ENCODE assay signal across 13 cellular contexts in genomic region chr12:114913871-114914801, GRCh38.
DNase-seq lines count a peak whose midpoint lies in the region; TF ChIP-seq lines count a peak whose summit lies in the region.
"Had no signal": no experiment of that assay in that cellular context is flagged by ENCODE, and none has a peak within 500 bp of the region (broad histone marks: within the 10 kb centered on the region; RNA-seq: fewer than 3 reads in every experiment).

No MANE protein-coding gene starts in this region.

- H2BK15ac ChIP-seq in mesenchymal stem cell (ENCODE audit: low read depth, poor library complexity, severe bottlenecking) = no peak overlapping the region

- H3K27ac Mint-ChIP-seq in glutamatergic neuron (ENCODE audit: unreplicated experiment) = no peak overlapping the region
- H3K27ac Mint-ChIP-seq: activated CD4-positive, alpha-beta T cell treated with anti-CD3 and anti-CD28 coated beads, Interleukin-2, amount 10 ng/mL, durations not matched to agents 24 days and 14 days had no signal

- no peak overlapping the region for H2AFZ ChIP-seq in ACC112 (ENCODE audit: low read length, unreplicated experiment)
- no peak overlapping the region for H2AFZ ChIP-seq in mesenchymal stem cell (ENCODE audit: low read depth, low read length)

- H2BK12ac ChIP-seq in mesenchymal stem cell (ENCODE audit: low read length in 2 of 2) = peak overlapping the region; percentile 18 to 67

- H4K91ac ChIP-seq in mesenchymal stem cell (ENCODE audit: low read length) = no peak overlapping the region

- no peak overlapping the region for H3K4me2 ChIP-seq in mesenchymal stem cell (ENCODE audit: low read length, poor library complexity, severe bottlenecking)

- H3K9ac ChIP-seq in mesenchymal stem cell (ENCODE audit: low read length) = peak overlapping the region; percentile 25

- H3K79me1 ChIP-seq in mesenchymal stem cell (replicated peaks; ENCODE audit: low read length, poor library complexity, severe bottlenecking) = no peaks in the 10 kb centered on the region

- peaks cover 2% of the 10 kb centered on the region for H3K27me3 Mint-ChIP-seq in glutamatergic neuron (ENCODE audit: unreplicated experiment)
- H3K27me3 Mint-ChIP-seq: activated CD4-positive, alpha-beta T cell treated with anti-CD3 and anti-CD28 coated beads, Interleukin-2, amount 10 ng/mL, durations not matched to agents 24 days and 14 days had no signal

- H2AK5ac ChIP-seq in mesenchymal stem cell (ENCODE audit: low read length, severe bottlenecking) = no peak overlapping the region

- DNase-seq in HT-29 (ENCODE audit: low spot score) = peak; percentile 72
- peak; percentile 65 for DNase-seq in mesenchymal stem cell
- no peak for DNase-seq in stimulated activated CD8-positive, alpha-beta memory T cell treated with anti-CD3 and anti-CD28 coated beads, Interleukin-4, amount 100 ng/mL, for 48 hours
- no peak for DNase-seq in NCI-H524 treated with DMSO at 0.1 percent for 48 hours (lab: John Stamatoyannopoulos, UW)
- DNase-seq in glutamatergic neuron = no peak
- DNase-seq in KBM-7 = no peak
- DNase-seq: activated CD4-positive, alpha-beta T cell treated with anti-CD3 and anti-CD28 coated beads, Interleukin-2, amount 10 ng/mL, durations not matched to agents 24 days and 14 days; activated gamma-delta T cell; colonic mucosa; NCI-H510A treated with DMSO at 0.1 percent for 48 hours had no signal

- H3K4ac ChIP-seq in mesenchymal stem cell (ENCODE audit: low read depth in 1 of 2, low read length in 2 of 2) = peak overlapping the region in 1 of 2 experiments; percentile 43

- in situ Hi-C loops in KBM-7 (cut with MboI; ENCODE audit: low pct_unique_long_range_greater_than_20kb, low sequenced_read_pairs) = no loop called here

- peaks cover 55% of the 10 kb centered on the region for H3K4me1 ChIP-seq in ACC112 (ENCODE audit: control insufficient read depth, insufficient read depth, low read length, unreplicated experiment)
- H3K4me1 ChIP-seq in mesenchymal stem cell (ENCODE audit: control insufficient read depth, insufficient read depth, low read depth, low read length) = peaks cover 6% of the 10 kb centered on the region

- H3K14ac ChIP-seq in mesenchymal stem cell (ENCODE audit: low read length in 2 of 2) = no peak overlapping the region

- H3K79me2 ChIP-seq in ACC112 (ENCODE audit: control insufficient read depth, insufficient read depth, low read length, unreplicated experiment) = no peaks in the 10 kb centered on the region

- peak overlapping the region; percentile 23 for H4K8ac ChIP-seq in mesenchymal stem cell (ENCODE audit: low read length)

- H3K36me3 ChIP-seq in ACC112 (ENCODE audit: insufficient read depth, low read length) (no peaks in the 10 kb centered on the region), mesenchymal stem cell (ENCODE audit: control insufficient read depth in 1 of 2, insufficient read depth in 2 of 2, low read depth in 1 of 2, low read length in 2 of 2) (no peaks in the 10 kb centered on the region)
- H3K36me3 ChIP-seq: colonic mucosa had no signal

- H2BK120ac ChIP-seq in mesenchymal stem cell (ENCODE audit: low read depth, low read length) = no peak overlapping the region

- no peaks in the 10 kb centered on the region for H3K4me1 Mint-ChIP-seq in glutamatergic neuron (ENCODE audit: low read depth, unreplicated experiment)
- H3K4me1 Mint-ChIP-seq: activated CD4-positive, alpha-beta T cell treated with anti-CD3 and anti-CD28 coated beads, Interleukin-2, amount 10 ng/mL, durations not matched to agents 24 days and 14 days had no signal

- H3K9me3 Mint-ChIP-seq in glutamatergic neuron (ENCODE audit: unreplicated experiment) = no peaks in the 10 kb centered on the region

- H3K27ac ChIP-seq in ACC112 (ENCODE audit: low read depth, low read length) = peak overlapping the region; percentile 73
- H3K27ac ChIP-seq in VCaP = peak overlapping the region; percentile 79
- H3K27ac ChIP-seq in mesenchymal stem cell (ENCODE audit: low read length, poor library complexity, severe bottlenecking) = no peak overlapping the region
- H3K27ac ChIP-seq: colonic mucosa had no signal

- peaks cover 5% of the 10 kb centered on the region for H3K9me3 ChIP-seq in mesenchymal stem cell (ENCODE audit: control insufficient read depth, low read length)
- H3K9me3 ChIP-seq: colonic mucosa had no signal

- H3K18ac ChIP-seq in mesenchymal stem cell (ENCODE audit: low read depth in 1 of 2, low read length in 2 of 2) = peak overlapping the region; percentile 23 to 55

- no peak overlapping the region for H3K23ac ChIP-seq in mesenchymal stem cell (ENCODE audit: low read length in 2 of 2)

- TF ChIP-seq CTCF in VCaP (conservative IDR thresholded peaks at IDR 0.05) = no peak
- no peak for TF ChIP-seq CTCF in glutamatergic neuron (IDR thresholded peaks at IDR 0.05; ENCODE audit: partially characterized antibody, unreplicated experiment)

- no peaks in the 10 kb centered on the region for H3K27me3 ChIP-seq in ACC112 (ENCODE audit: insufficient read depth, low read length)
- no peaks in the 10 kb centered on the region for H3K27me3 ChIP-seq in mesenchymal stem cell (ENCODE audit: control insufficient read depth in 1 of 2, insufficient read depth in 1 of 2, low read length in 2 of 2)
- H3K27me3 ChIP-seq: colonic mucosa had no signal

- H2BK5ac ChIP-seq in mesenchymal stem cell (ENCODE audit: low read depth, low read length, poor library complexity, severe bottlenecking) = no peak overlapping the region

- no peak overlapping the region for H3K4me3 ChIP-seq in ACC112 (ENCODE audit: low read depth, low read length)
- H3K4me3 ChIP-seq in mesenchymal stem cell (ENCODE audit: insufficient read depth in 1 of 2, low read depth in 1 of 2, low read length in 2 of 2) = peak overlapping the region in 1 of 2 experiments; percentile 39
- H3K4me3 ChIP-seq: colonic mucosa, skin epidermis had no signal

- no peak overlapping the region for H3K4me3 Mint-ChIP-seq in glutamatergic neuron (ENCODE audit: unreplicated experiment)
- H3K4me3 Mint-ChIP-seq: activated CD4-positive, alpha-beta T cell treated with anti-CD3 and anti-CD28 coated beads, Interleukin-2, amount 10 ng/mL, durations not matched to agents 24 days and 14 days had no signal

- no peaks in the 10 kb centered on the region for H3K36me3 Mint-ChIP-seq in glutamatergic neuron (ENCODE audit: unreplicated experiment)

- 49% methylated on average over 9 of the region's 10 CpGs for WGBS in mesenchymal stem cell

Comparison
In these comparisons a context has a peak if more than half of its experiments do, and no peak if none do; other contexts are left out.
1. DNase-seq: peak in HT-29 (single experiment) and mesenchymal stem cell (single experiment); none in stimulated activated CD8-positive, alpha-beta memory T cell treated with anti-CD3 and anti-CD28 coated beads, Interleukin-4, amount 100 ng/mL, for 48 hours (single experiment), NCI-H524 treated with DMSO at 0.1 percent for 48 hours (single experiment), glutamatergic neuron (single experiment) and KBM-7 (single experiment).